In the genomic region with DNA sequence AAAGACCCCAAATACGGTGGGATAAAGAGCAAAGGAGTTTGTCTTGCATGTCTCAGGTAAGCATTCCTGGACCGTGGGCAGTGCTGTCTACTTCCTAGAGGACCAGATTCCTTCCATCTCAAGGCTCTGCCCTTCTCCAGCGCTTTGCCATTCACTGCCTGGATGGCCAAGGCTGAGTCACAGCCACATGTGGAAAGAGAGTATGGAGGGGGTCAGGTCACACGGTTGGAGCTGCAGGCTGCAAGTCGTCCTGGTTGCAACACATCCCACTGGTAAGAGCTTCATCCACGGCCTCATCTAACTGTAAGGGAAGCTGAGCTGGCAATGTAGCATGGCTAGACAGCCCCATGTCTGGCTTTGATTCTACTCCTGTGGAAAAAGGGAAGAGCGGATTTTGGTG, we compare ENCODE assay signal across 15 cellular contexts.
DNase-seq lines count a peak whose midpoint lies in the region; ATAC-seq, FAIRE-seq and TF ChIP-seq lines count a peak whose summit lies in the region.
"Had no signal": no experiment of that assay in that cellular context is flagged by ENCODE, and none has a peak within 500 bp of the region (broad histone marks: within the 10 kb centered on the region; RNA-seq: fewer than 3 reads in every experiment).

No MANE protein-coding gene starts in this region.

- TF ChIP-seq CTCF in H1 (IDR thresholded peaks at IDR 0.05; ENCODE audit: control extremely low read depth in 1 of 3, insufficient read depth in 1 of 3, low read depth in 1 of 3, low read length in 3 of 3) (no peak), gastrocnemius medialis (IDR thresholded peaks at IDR 0.05 in 4 of 5, conservative IDR thresholded peaks at IDR 0.05 in 1 of 5) (no peak), colonic mucosa (IDR thresholded peaks at IDR 0.05) (no peak)

- H4K91ac ChIP-seq in H1 (replicated peaks; ENCODE audit: insufficient read length, low read length): no peak overlapping the region

- POLR2A ChIA-PET in H1 (lab: Charles Lee; ENCODE audit: partially characterized antibody): interaction anchor here (0.6 to 0.9 kb wide), 2 partner anchors 12 to 178 kb away, joined by 3 read pairs; no protein-coding TSS in a partner anchor

- no peak overlapping the region for H3K27ac ChIP-seq in H1 (ENCODE audit: low read depth, low read length)
- no peak overlapping the region for H3K27ac ChIP-seq in gastrocnemius medialis
- no peak overlapping the region for H3K27ac ChIP-seq in colonic mucosa
- H3K27ac ChIP-seq: epithelial cell of prostate, right atrium auricular region had no signal

- intact Hi-C loops in gastrocnemius medialis (cut with DNase I; ENCODE audit: low total_unique reads) (loop anchor here (2.0 kb wide), 1 partner anchor 111 kb away; no protein-coding TSS in a partner anchor), colonic mucosa (cut with DNase I) (no loop called here)

- H2BK20ac ChIP-seq in H1 (ENCODE audit: low read length): peak overlapping the region; percentile 75; the same call in 1 of the 2 replicates

- H3K23me2 ChIP-seq in H1 (ENCODE audit: low read depth, low read length): no peaks in the 10 kb centered on the region; the same call in 1 of the 2 replicates

- no peak for TF ChIP-seq RAD21 in H1 (IDR thresholded peaks at IDR 0.05 in 1 of 2, conservative IDR thresholded peaks at IDR 0.05 in 1 of 2; ENCODE audit: low read depth in 2 of 2, low read length in 2 of 2)

- no peak for TF ChIP-seq EP300 in H1 (IDR thresholded peaks at IDR 0.05; ENCODE audit: borderline replicate concordance in 1 of 2, low read depth in 2 of 2, low read length in 2 of 2)

- H3K4me3 ChIP-seq in H1 (ENCODE audit: extremely low read depth in 1 of 4, insufficient read depth in 2 of 4, low read depth in 3 of 4, low read length in 4 of 4) (no peak overlapping the region), gastrocnemius medialis (no peak overlapping the region), colonic mucosa (no peak overlapping the region)
- H3K4me3 ChIP-seq: right atrium auricular region had no signal

- H3K14ac ChIP-seq in H1 (ENCODE audit: insufficient read length): no peak overlapping the region

- H3K36me3 ChIP-seq in H1 (ENCODE audit: control insufficient read depth in 2 of 4, insufficient read depth in 4 of 4, low read length in 3 of 4): no peaks in the 10 kb centered on the region
- no peaks in the 10 kb centered on the region for H3K36me3 ChIP-seq in gastrocnemius medialis
- H3K36me3 ChIP-seq in colonic mucosa: no peaks in the 10 kb centered on the region
- H3K36me3 ChIP-seq: right atrium auricular region had no signal

- H2AFZ ChIP-seq in H1 (ENCODE audit: low read length): no peak overlapping the region

- no peak overlapping the region for H3K4ac ChIP-seq in H1 (replicated peaks; ENCODE audit: insufficient read length, low read depth, low read length)

- 0 out of 2 replicates have a peak overlapping the region, but pooled peaks have one; percentile 78 for H2BK15ac ChIP-seq in H1 (ENCODE audit: low read length)

- no peak overlapping the region for H2BK120ac ChIP-seq in H1 (replicated peaks; ENCODE audit: low read depth, low read length)

- H2BK12ac ChIP-seq in H1 (ENCODE audit: low read depth, low read length): peak overlapping the region; percentile 94; the same call in 1 of the 2 replicates

- no peak overlapping the region for H4K8ac ChIP-seq in H1 (ENCODE audit: extremely low read depth, insufficient read depth, low read length)

- in situ Hi-C loops in gastrocnemius medialis (cut with MboI; ENCODE audit: low sequenced_read_pairs in 4 of 4): no loop called here

- H3K27me3 ChIP-seq in H1 (replicated peaks in 1 of 4; ENCODE audit: control insufficient read depth in 3 of 4, extremely low read depth in 1 of 4, insufficient read depth in 3 of 4, low read length in 3 of 4) (no peaks in the 10 kb centered on the region), gastrocnemius medialis (no peaks in the 10 kb centered on the region), colonic mucosa (no peaks in the 10 kb centered on the region)
- H3K27me3 ChIP-seq: right atrium auricular region had no signal

- H3K9ac ChIP-seq in H1 (replicated peaks in 1 of 4; ENCODE audit: extremely low read depth in 1 of 4, low read depth in 3 of 4, low read length in 3 of 4): no peak overlapping the region
- no peak overlapping the region for H3K9ac ChIP-seq in colonic mucosa (ENCODE audit: low read depth in 2 of 2, low read length in 2 of 2)

- no peaks in the 10 kb centered on the region; a peak in 1 of 4 replicates for H3K9me3 ChIP-seq in H1 (ENCODE audit: insufficient read depth in 2 of 2, low read depth in 1 of 2, low read length in 1 of 2)
- H3K9me3 ChIP-seq in gastrocnemius medialis: no peaks in the 10 kb centered on the region
- no peaks in the 10 kb centered on the region for H3K9me3 ChIP-seq in colonic mucosa
- H3K9me3 ChIP-seq: Caco-2, right atrium auricular region had no signal

- H3K56ac ChIP-seq in H1 (replicated peaks; ENCODE audit: insufficient read length, low read depth, low read length): no peak overlapping the region

- no peak for TF ChIP-seq POLR2A in H1 (IDR thresholded peaks at IDR 0.05; ENCODE audit: control extremely low read depth in 1 of 2, low read depth in 2 of 2, low read length in 2 of 2)
- no peak for TF ChIP-seq POLR2A in gastrocnemius medialis (IDR thresholded peaks at IDR 0.05)

- DNase-seq in ELR (ENCODE audit: low read depth): peak; percentile 86
- DNase-seq in NCI-H226: peak; percentile 35
- DNase-seq in H1 (ENCODE audit: low read depth in 1 of 2, low spot score in 2 of 2): no peak
- peak in 1 of 2 donors; percentile 51 for DNase-seq in gastrocnemius medialis
- no peak for DNase-seq in NCI-H1694 (lab: John Stamatoyannopoulos, UW)
- no peak for DNase-seq in colonic mucosa
- DNase-seq in DMS153 (lab: John Stamatoyannopoulos, UW): no peak
- DNase-seq in COLO829 (ENCODE audit: low spot score): no peak
- DNase-seq: activated CD4-positive, alpha-beta T cell treated with anti-CD3 and anti-CD28 coated beads, Interleukin-2, amount 50 U/mL, for 1 hour; Caco-2; central memory CD4-positive, alpha-beta T cell; islet precursor cell; T-helper 17 cell had no signal

- peak overlapping the region; percentile 78 for H2AK5ac ChIP-seq in H1 (ENCODE audit: low read depth, low read length)

- H4K20me1 ChIP-seq in H1 (replicated peaks in 1 of 2; ENCODE audit: control insufficient read depth in 1 of 2, insufficient read depth in 2 of 2, low read length in 2 of 2): no peaks in the 10 kb centered on the region

- FAIRE-seq in H1 (lab: Jason Lieb, UNC): no peak

- H3K4me1 ChIP-seq in H1 (replicated peaks in 1 of 4; ENCODE audit: control insufficient read depth in 3 of 4, insufficient read depth in 4 of 4, low read length in 3 of 4) (peaks cover 0 to 7% (median 1%) of the 10 kb centered on the region in 4 experiments; a peak in 3 of 7 replicates), gastrocnemius medialis (peaks cover 10 to 11% of the 10 kb centered on the region in 2 donors), colonic mucosa (no peaks in the 10 kb centered on the region)
- H3K4me1 ChIP-seq: Caco-2 had no signal

- H3K23ac ChIP-seq in H1 (ENCODE audit: insufficient read length): no peak overlapping the region

- CTCF ChIA-PET in H1 (lab: Charles Lee; ENCODE audit: partially characterized antibody): no interaction called here

- WGBS in H1 (ENCODE audit: extremely low coverage in 1 of 2, insufficient coverage in 1 of 2, insufficient read length in 1 of 2, insufficient replicate concordance in 2 of 2, low coverage in 1 of 2, low lambda C conversion rate in 2 of 2, missing lambda C conversion rate in 1 of 2), 2 experiments: 66% methylated on average over 7 of the region's 7 CpGs; no CpG with 5 or more reads in 1 of the 2 experiments

- no peak overlapping the region for H4K5ac ChIP-seq in H1 (ENCODE audit: insufficient read length, low read depth, low read length)

- peak overlapping the region; percentile 82 for H2BK5ac ChIP-seq in H1 (ENCODE audit: low read depth, low read length)

- H3K4me2 ChIP-seq in H1 (ENCODE audit: insufficient read depth in 1 of 2, low read depth in 2 of 2, low read length in 2 of 2): no peak overlapping the region

- ATAC-seq in gastrocnemius medialis: peak; percentile 14 to 54
- ATAC-seq: T-helper 17 cell had no signal

- no peaks in the 10 kb centered on the region for H3K79me1 ChIP-seq in H1 (ENCODE audit: low read depth, low read length)

- H3K18ac ChIP-seq in H1 (ENCODE audit: extremely low read depth, low read length): peak overlapping the region; percentile 32

- H3K79me2 ChIP-seq in H1 (ENCODE audit: control insufficient read depth in 1 of 2, insufficient read depth in 2 of 2, low read length in 2 of 2): no peaks in the 10 kb centered on the region

TF ChIP-seq in H1, 55 proteins besides CTCF, POLR2A, EP300 and RAD21:
- TF ChIP-seq PHF8 (conservative IDR thresholded peaks at IDR 0.05; ENCODE audit: low read depth, low read length) (no peak), SIN3A (conservative IDR thresholded peaks at IDR 0.05 in 1 of 2, IDR thresholded peaks at IDR 0.05 in 1 of 2; ENCODE audit: low read depth in 1 of 2, low read length in 2 of 2) (no peak)

Comparison
In these comparisons a context has a peak if more than half of its experiments do, and no peak if none do; other contexts are left out.
1. DNase-seq: peak in ELR (single experiment) and NCI-H226 (single experiment); none in H1 (0 of 2), NCI-H1694 (single experiment), colonic mucosa (single experiment), DMS153 (single experiment) and COLO829 (single experiment).